ENCODE assay signal across 14 cellular contexts in the genomic region with DNA sequence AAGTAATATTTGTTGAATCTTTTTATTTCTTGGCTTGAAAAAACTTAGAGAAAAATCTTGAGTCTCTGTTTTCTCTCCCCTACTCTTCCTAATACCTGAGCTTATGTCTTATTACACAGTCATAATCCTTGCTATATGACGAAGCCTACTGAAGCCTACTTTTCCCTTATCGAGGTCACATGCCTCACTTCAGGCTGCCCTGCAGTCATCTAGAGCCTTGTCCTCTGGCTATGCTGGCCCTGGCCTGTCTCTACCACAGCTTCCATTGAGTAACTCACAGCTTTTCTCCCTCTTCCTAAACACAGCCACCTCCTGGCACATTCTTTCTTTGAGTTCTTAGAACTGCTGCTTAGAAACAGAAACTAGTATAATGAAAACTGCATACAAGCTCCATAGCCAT.
"Had no signal": no experiment of that assay in that cellular context is flagged by ENCODE, and none has a peak within 500 bp of the region (broad histone marks: within the 10 kb centered on the region; RNA-seq: fewer than 3 reads in every experiment).

No MANE protein-coding gene starts in this region.

- H3K4me3 ChIP-seq: sigmoid colon, thoracic aorta had no signal

- H3K4me1 Mint-ChIP-seq: activated CD8-positive, alpha-beta memory T cell treated with anti-CD3 and anti-CD28 coated beads, Interleukin-2, amount 10 ng/mL, durations not matched to agents 7 days and 5 days; activated naive CD4-positive, alpha-beta T cell treated with anti-CD3 and anti-CD28 coated beads, Interleukin-2, amount 10 ng/mL, durations not matched to agents 7 days and 5 days; nephron progenitor cell; T-cell had no signal

- H3K27ac ChIP-seq: sigmoid colon, thoracic aorta had no signal

- H3K9me3 ChIP-seq: sigmoid colon, thoracic aorta had no signal

- DNase-seq: activated CD4-positive, alpha-beta T cell treated with anti-CD3 and anti-CD28 coated beads for 1 hour; activated CD4-positive, alpha-beta T cell treated with anti-CD3 and anti-CD28 coated beads, Interleukin-2, amount 50 U/mL, for 4 hours; activated CD8-positive, alpha-beta memory T cell treated with anti-CD3 and anti-CD28 coated beads, Interleukin-2, amount 10 ng/mL, durations not matched to agents 7 days and 5 days; activated naive CD4-positive, alpha-beta T cell treated with anti-CD3 and anti-CD28 coated beads, Interleukin-2, amount 10 ng/mL, durations not matched to agents 7 days and 5 days; activated T-cell treated with anti-CD3 and anti-CD28 coated beads, Interleukin-2, amount 50 U/mL, for 1 hour; hippocampal formation; kidney glomerular epithelial cell; nephron progenitor cell; sigmoid colon; stimulated activated CD4-positive, alpha-beta T cell treated with anti-CD3 and anti-CD28 coated beads, Interleukin-12 subunit alpha, Interleukin-12 subunit beta, amount 100 ng/mL, for 4 hours; stimulated activated CD4-positive, alpha-beta T cell treated with anti-CD3 and anti-CD28 coated beads, Interleukin-2, amount 100 ng/mL, for 24 hours; T-cell; T-helper 9 cell had no signal

- H3K36me3 ChIP-seq: sigmoid colon, thoracic aorta had no signal

- H3K27me3 ChIP-seq: sigmoid colon had no signal

- H3K36me3 Mint-ChIP-seq: activated CD8-positive, alpha-beta memory T cell treated with anti-CD3 and anti-CD28 coated beads, Interleukin-2, amount 10 ng/mL, durations not matched to agents 7 days and 5 days; activated naive CD4-positive, alpha-beta T cell treated with anti-CD3 and anti-CD28 coated beads, Interleukin-2, amount 10 ng/mL, durations not matched to agents 7 days and 5 days; T-cell had no signal

- H3K27me3 Mint-ChIP-seq: activated CD8-positive, alpha-beta memory T cell treated with anti-CD3 and anti-CD28 coated beads, Interleukin-2, amount 10 ng/mL, durations not matched to agents 7 days and 5 days; activated naive CD4-positive, alpha-beta T cell treated with anti-CD3 and anti-CD28 coated beads, Interleukin-2, amount 10 ng/mL, durations not matched to agents 7 days and 5 days; T-cell had no signal

- H3K27ac Mint-ChIP-seq: activated CD8-positive, alpha-beta memory T cell treated with anti-CD3 and anti-CD28 coated beads, Interleukin-2, amount 10 ng/mL, durations not matched to agents 7 days and 5 days; activated naive CD4-positive, alpha-beta T cell treated with anti-CD3 and anti-CD28 coated beads, Interleukin-2, amount 10 ng/mL, durations not matched to agents 7 days and 5 days; nephron progenitor cell; T-cell had no signal

- H3K4me3 Mint-ChIP-seq: activated CD8-positive, alpha-beta memory T cell treated with anti-CD3 and anti-CD28 coated beads, Interleukin-2, amount 10 ng/mL, durations not matched to agents 7 days and 5 days; activated naive CD4-positive, alpha-beta T cell treated with anti-CD3 and anti-CD28 coated beads, Interleukin-2, amount 10 ng/mL, durations not matched to agents 7 days and 5 days; nephron progenitor cell; T-cell had no signal

- H3K4me1 ChIP-seq: sigmoid colon had no signal

- ATAC-seq: activated CD8-positive, alpha-beta memory T cell treated with anti-CD3 and anti-CD28 coated beads, Interleukin-2, amount 10 ng/mL, durations not matched to agents 7 days and 5 days; T-cell had no signal
